In the genomic region with DNA sequence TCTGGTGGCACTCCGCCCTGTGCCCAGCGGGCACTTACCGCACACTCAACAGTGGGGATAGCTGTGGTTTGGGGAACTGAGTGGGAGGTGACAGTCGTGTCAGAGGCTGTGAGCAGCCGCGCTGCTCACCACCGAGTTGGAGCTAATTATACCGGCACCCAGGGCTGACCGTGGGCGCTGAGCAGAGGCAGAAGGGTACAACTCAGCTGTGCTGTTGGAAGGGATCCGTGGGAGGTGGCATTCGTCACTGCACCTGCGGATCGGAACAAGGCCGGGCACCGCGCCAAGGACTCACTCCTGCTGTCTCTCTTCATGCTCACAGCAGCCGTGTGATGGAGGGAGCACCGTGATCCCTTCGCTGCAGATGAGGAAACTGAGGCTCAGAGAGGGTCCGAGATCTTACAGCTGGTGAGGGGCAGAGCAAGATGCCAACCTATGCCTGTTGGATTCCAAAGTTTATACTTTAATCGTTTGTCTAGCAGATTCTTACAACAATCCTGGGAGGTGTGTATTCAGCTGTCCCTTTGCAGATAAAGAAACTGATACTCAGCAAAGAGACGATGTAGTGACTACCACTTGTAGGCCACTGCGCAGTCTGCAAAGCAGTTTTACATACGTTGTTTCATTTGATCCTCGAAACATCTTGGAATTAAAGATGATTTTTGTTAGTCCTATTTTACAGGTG, we compare ENCODE assay signal across 8 cellular contexts. TPM values are rescaled to one million over a fixed set of nuclear protein-coding genes. Genes with fewer than 3 reads are reported as not detected.
DNase-seq lines count a peak whose midpoint lies in the region; ATAC-seq and TF ChIP-seq lines count a peak whose summit lies in the region.

No MANE protein-coding gene starts in this region.

- H3K4me3 ChIP-seq in esophagus squamous epithelium (peak overlapping the region; percentile 84 to 99 (median 90)), neural progenitor cell (peak overlapping the region; percentile 79), stomach smooth muscle (ENCODE audit: low read length in 2 of 2) (peak overlapping the region; percentile 91 to 94)

- H3K9me3 ChIP-seq in esophagus squamous epithelium (no peaks in the 10 kb centered on the region), neural progenitor cell (ENCODE audit: low read depth) (no peaks in the 10 kb centered on the region), stomach smooth muscle (ENCODE audit: control insufficient read depth in 2 of 2, low read length in 2 of 2) (no peaks in the 10 kb centered on the region)

- H3K27me3 Mint-ChIP-seq in neural progenitor cell (ENCODE audit: insufficient read depth, low read depth): peaks cover 22% of the 10 kb centered on the region

- 11 to 15% methylated on average over 21 to 22 of the region's 26 CpGs for WGBS in esophagus squamous epithelium, 2 donors

- intact Hi-C loops in esophagus squamous epithelium (cut with DNase I): no loop called here

- H3K9ac ChIP-seq in neural progenitor cell: no peak overlapping the region
- H3K9ac ChIP-seq in stomach smooth muscle (ENCODE audit: low read length in 2 of 2): peak overlapping the region; percentile 75 to 79

- peaks cover 38% of the 10 kb centered on the region for H3K79me2 ChIP-seq in neural progenitor cell (ENCODE audit: low read depth)

- H3K27me3 ChIP-seq in esophagus squamous epithelium (no peaks in the 10 kb centered on the region), neural progenitor cell (peaks cover 14% of the 10 kb centered on the region), stomach smooth muscle (ENCODE audit: control insufficient read depth in 1 of 2, insufficient read depth in 2 of 2, low read length in 2 of 2) (no peaks in the 10 kb centered on the region)

- no peak overlapping the region for H3K27ac Mint-ChIP-seq in neural progenitor cell

- peaks cover 36% of the 10 kb centered on the region for H4K20me1 ChIP-seq in neural progenitor cell (ENCODE audit: low read depth)

- peaks cover 25% of the 10 kb centered on the region for H3K4me1 Mint-ChIP-seq in neural progenitor cell

- no peak for TF ChIP-seq POLR2A in esophagus squamous epithelium (IDR thresholded peaks at IDR 0.05)

- peaks cover 15% of the 10 kb centered on the region for H3F3A ChIP-seq in neural progenitor cell (ENCODE audit: low read depth)

- H3K36me3 Mint-ChIP-seq in neural progenitor cell: no peaks in the 10 kb centered on the region

- H3K4me2 ChIP-seq in neural progenitor cell: peak overlapping the region; percentile 76

- H3K36me3 ChIP-seq in esophagus squamous epithelium (no peaks in the 10 kb centered on the region), neural progenitor cell (no peaks in the 10 kb centered on the region), stomach smooth muscle (ENCODE audit: control insufficient read depth in 2 of 2, insufficient read depth in 2 of 2, low read length in 2 of 2) (no peaks in the 10 kb centered on the region)

- TF ChIP-seq CTCF in esophagus squamous epithelium (IDR thresholded peaks at IDR 0.05) (no peak), neural progenitor cell (IDR thresholded peaks at IDR 0.05) (no peak)

- peak overlapping the region; percentile 93 for H3K4me3 Mint-ChIP-seq in neural progenitor cell

- H3K27ac ChIP-seq in esophagus squamous epithelium: peak overlapping the region; percentile 83 to 97 (median 96)
- H3K27ac ChIP-seq in neural progenitor cell: no peak overlapping the region
- peak overlapping the region; percentile 84 for H3K27ac ChIP-seq in stomach smooth muscle (ENCODE audit: low read length)

- peaks cover 7 to 62% (median 36%) of the 10 kb centered on the region in 3 donors for H3K4me1 ChIP-seq in esophagus squamous epithelium
- H3K4me1 ChIP-seq in neural progenitor cell: peaks cover 14% of the 10 kb centered on the region
- peaks cover 30% of the 10 kb centered on the region for H3K4me1 ChIP-seq in stomach smooth muscle (ENCODE audit: control insufficient read depth, insufficient read depth, low read length)

- peak overlapping the region; percentile 53 for H2AFZ ChIP-seq in neural progenitor cell (replicated peaks)

- peak; percentile 38 for ATAC-seq in HG03175 (IDR thresholded peaks at IDR 0.05; ENCODE audit: unreplicated experiment)

- peak; percentile 34 for DNase-seq in NCI-H82 (lab: John Stamatoyannopoulos, UW)
- DNase-seq in NCI-H82 treated with DMSO at 0.1 percent for 48 hours (lab: John Stamatoyannopoulos, UW; ENCODE audit: unreplicated experiment): no peak
- peak; percentile 46 for DNase-seq in NCI-H774 (lab: John Stamatoyannopoulos, UW)
- peak; percentile 93 for DNase-seq in activated CD8-positive, alpha-beta memory T cell treated with anti-CD3 and anti-CD28 coated beads, Interleukin-2, amount 50 U/mL, for 48 hours
- DNase-seq in esophagus squamous epithelium (lab: John Stamatoyannopoulos, UW): no peak
- DNase-seq in neural progenitor cell (ENCODE audit: low spot score): peak; percentile 42

- no peaks in the 10 kb centered on the region for H3K9me3 Mint-ChIP-seq in neural progenitor cell

RNA-seq across cellular contexts. Expression of gene ELMO2, which starts 0.7 kb away (rescaled TPM):
- total RNA-seq in esophagus squamous epithelium (10 to 100 TPM; 27.5 to 38.0 (median 37.0) TPM), neural progenitor cell (ENCODE audit: low replicate concordance) (53.3 and 64.5 TPM in 2 replicates)

Comparison
In these comparisons a context has a peak if more than half of its experiments do, and no peak if none do; other contexts are left out.
1. DNase-seq: peak in NCI-H82 (single experiment), NCI-H774 (single experiment), activated CD8-positive, alpha-beta memory T cell treated with anti-CD3 and anti-CD28 coated beads, Interleukin-2, amount 50 U/mL, for 48 hours (single experiment) and neural progenitor cell (single experiment); none in NCI-H82 treated with DMSO at 0.1 percent for 48 hours (single experiment) and esophagus squamous epithelium (single experiment).
2. Peak in every context shown above with its lines, with median percentiles within 50 percentile points of each other: H3K4me3 ChIP-seq.